ENCODE assay signal across 22 cellular contexts in the genomic region with DNA sequence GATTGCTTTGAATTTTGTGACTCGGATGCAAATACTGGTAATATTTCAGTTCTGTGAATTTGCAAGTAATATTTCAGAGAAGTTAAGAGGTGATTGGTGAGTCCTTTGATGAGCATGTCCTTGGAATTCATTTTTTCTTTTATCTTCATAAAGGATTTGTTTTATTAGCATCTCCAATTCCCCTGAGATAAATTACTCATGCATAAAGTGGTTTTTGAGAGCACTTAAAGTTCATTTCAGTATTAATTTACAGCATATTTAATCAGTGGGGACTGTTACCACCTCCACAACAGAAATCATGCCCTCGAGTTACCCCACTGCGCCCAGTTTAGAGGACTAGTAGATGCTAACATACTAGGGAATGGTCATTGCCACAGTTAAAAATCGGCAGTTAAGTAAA.
"Had no signal": no experiment of that assay in that cellular context is flagged by ENCODE, and none has a peak within 500 bp of the region (broad histone marks: within the 10 kb centered on the region; RNA-seq: fewer than 3 reads in every experiment).

No MANE protein-coding gene starts in this region.

- DNase-seq: effector CD4-positive, alpha-beta T cell; endodermal cell; erythroblast; foreskin melanocyte; head of caudate nucleus; kidney; left cardiac atrium; left ventricle myocardium inferior; lower lobe of right lung; naive thymus-derived CD4-positive, alpha-beta T cell; nephron progenitor cell; small intestine; stimulated activated CD4-positive, alpha-beta T cell treated with anti-CD3 and anti-CD28 coated beads, Interleukin-12 subunit alpha, Interleukin-12 subunit beta, amount 100 ng/mL, for 4 hours; stimulated activated naive CD4-positive, alpha-beta T cell treated with Interleukin-2 at 50 U/mL for 16 hours; thyroid gland had no signal

- H3K9me3 Mint-ChIP-seq: endodermal cell; memory B cell; naive thymus-derived CD4-positive, alpha-beta T cell; nephron progenitor cell; type B pancreatic cell had no signal

- H3K27me3 ChIP-seq: hepatocyte, neutrophil, right atrium auricular region, suprapubic skin, thyroid gland had no signal

- H3K4me3 Mint-ChIP-seq: endodermal cell; memory B cell; naive thymus-derived CD4-positive, alpha-beta T cell; nephron progenitor cell; type B pancreatic cell had no signal

- ATAC-seq: left cardiac atrium; naive thymus-derived CD4-positive, alpha-beta T cell had no signal

- H3K27me3 Mint-ChIP-seq: memory B cell; naive thymus-derived CD4-positive, alpha-beta T cell; type B pancreatic cell had no signal

- H3K9me3 ChIP-seq: left ventricle myocardium inferior, lower lobe of right lung, neutrophil, right atrium auricular region, suprapubic skin, thyroid gland had no signal

- H3K27ac ChIP-seq: coronary artery, hepatocyte, left ventricle myocardium inferior, lower lobe of right lung, neutrophil, right atrium auricular region, suprapubic skin, thyroid gland had no signal

- H3K27ac Mint-ChIP-seq: memory B cell, type B pancreatic cell had no signal

- H3K4me3 ChIP-seq: coronary artery, hepatocyte, left ventricle myocardium inferior, lower lobe of right lung, right atrium auricular region, suprapubic skin, thyroid gland had no signal

- H3K4me1 ChIP-seq: left ventricle myocardium inferior, lower lobe of right lung, right atrium auricular region, suprapubic skin, thyroid gland had no signal

- H3K4me1 Mint-ChIP-seq: memory B cell, nephron progenitor cell had no signal
